In the genomic region with DNA sequence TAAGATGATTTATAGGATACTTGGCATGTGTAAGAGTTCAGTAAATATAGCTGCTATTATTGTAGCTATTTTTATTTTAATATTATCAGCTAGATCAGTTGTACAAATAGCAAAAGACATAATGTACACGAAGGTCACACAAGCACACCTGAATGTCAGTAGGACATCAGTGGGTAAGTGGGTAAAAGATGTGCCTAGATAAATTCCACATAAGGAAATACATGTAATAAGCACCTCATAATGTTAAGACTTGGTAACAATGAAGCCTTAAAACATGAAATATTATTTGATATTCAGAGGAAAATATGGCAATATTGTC, we compare ENCODE assay signal across 18 cellular contexts. TPM values are rescaled to one million over a fixed set of nuclear protein-coding genes. Genes with fewer than 3 reads are reported as not detected.
A peak's percentile ranks its signal among the peaks of the same experiment; 100 is the strongest.
DNase-seq lines count a peak whose midpoint lies in the region; ATAC-seq and TF ChIP-seq lines count a peak whose summit lies in the region.
"Had no signal": no experiment of that assay in that cellular context is flagged by ENCODE, and none has a peak within 500 bp of the region (broad histone marks: within the 10 kb centered on the region; RNA-seq: fewer than 3 reads in every experiment).

No MANE protein-coding gene starts in this region.

- H3K36me3 Mint-ChIP-seq in immature natural killer cell = peaks cover 12 to 16% (median 15%) of the 10 kb centered on the region in 3 donors

- DNase-seq in GM10266 (ENCODE audit: extremely low spot score) (no peak), NCI-H146 treated with DMSO at 0.1 percent for 48 hours (lab: John Stamatoyannopoulos, UW; ENCODE audit: unreplicated experiment) (peak; percentile 38), epithelial cell of prostate (ENCODE audit: low read depth, low spot score) (no peak), sigmoid colon (no peak), NCI-H2196 (lab: John Stamatoyannopoulos, UW; ENCODE audit: unreplicated experiment) (no peak), NOMO-1 treated with DMSO at 0.1 percent for 48 hours (lab: John Stamatoyannopoulos, UW; ENCODE audit: unreplicated experiment) (no peak), immature natural killer cell (no peak)
- DNase-seq: brain microvascular endothelial cell, cortex of kidney, NCI-H187 treated with DMSO at 0.1 percent for 48 hours, NCI-H446 treated with DMSO at 0.1 percent for 48 hours had no signal

- peaks cover 18 to 20% (median 19%) of the 10 kb centered on the region in 3 donors for H3K27me3 Mint-ChIP-seq in immature natural killer cell (ENCODE audit: low read depth in 3 of 3)
- H3K27me3 Mint-ChIP-seq: activated naive CD8-positive, alpha-beta T cell treated with anti-CD3 and anti-CD28 coated beads, Interleukin-2, amount 10 ng/mL, durations not matched to agents 7 days and 5 days had no signal

- intact Hi-C loops in sigmoid colon (cut with DNase I) = loop anchor here (2.0 to 5.0 kb wide), 2 partner anchors 38 to 71 kb away; no protein-coding TSS in a partner anchor

- 61 to 78% methylated on average over 1 of the region's 1 CpG for WGBS in sigmoid colon, 2 donors

- TF ChIP-seq POLR2A in sigmoid colon (IDR thresholded peaks at IDR 0.05) = no peak

- no peak overlapping the region for H3K27ac Mint-ChIP-seq in immature natural killer cell
- H3K27ac Mint-ChIP-seq: activated naive CD8-positive, alpha-beta T cell treated with anti-CD3 and anti-CD28 coated beads, Interleukin-2, amount 10 ng/mL, durations not matched to agents 7 days and 5 days had no signal

- no peak for ATAC-seq in GM21526 (IDR thresholded peaks at IDR 0.05; ENCODE audit: low FRiP score, unreplicated experiment)

- no peaks in the 10 kb centered on the region for H3K9me3 Mint-ChIP-seq in immature natural killer cell
- H3K9me3 Mint-ChIP-seq: activated naive CD8-positive, alpha-beta T cell treated with anti-CD3 and anti-CD28 coated beads, Interleukin-2, amount 10 ng/mL, durations not matched to agents 7 days and 5 days; activated T-helper 1 cell treated with anti-CD3 and anti-CD28 coated beads, Interleukin-12 subunit alpha, Interleukin-12 subunit beta, Interleukin-2, Interleukin-4 antibody, amounts not matched to agents 30 ng/mL and 10 ng/mL and 1 ng/mL, durations not matched to agents 14 hours and 24 hours and 36 hours had no signal

- H3K4me3 ChIP-seq in sigmoid colon = no peak overlapping the region
- H3K4me3 ChIP-seq: BLaER1, pancreas, SJSA1, suprapubic skin had no signal

- no peak for TF ChIP-seq EP300 in sigmoid colon (IDR thresholded peaks at IDR 0.05)

- H3K27ac ChIP-seq in epithelial cell of prostate (peak overlapping the region; percentile 21), sigmoid colon (peak overlapping the region in 3 of 4 donors; percentile 10 to 59 (median 30))
- H3K27ac ChIP-seq: BLaER1, SJSA1 had no signal

- no peaks in the 10 kb centered on the region for H3K9me3 ChIP-seq in sigmoid colon
- H3K9me3 ChIP-seq: BLaER1, pancreas, SJSA1, suprapubic skin had no signal

- no peak overlapping the region for H3K4me3 Mint-ChIP-seq in immature natural killer cell
- H3K4me3 Mint-ChIP-seq: activated naive CD8-positive, alpha-beta T cell treated with anti-CD3 and anti-CD28 coated beads, Interleukin-2, amount 10 ng/mL, durations not matched to agents 7 days and 5 days; activated T-helper 1 cell treated with anti-CD3 and anti-CD28 coated beads, Interleukin-12 subunit alpha, Interleukin-12 subunit beta, Interleukin-2, Interleukin-4 antibody, amounts not matched to agents 30 ng/mL and 10 ng/mL and 1 ng/mL, durations not matched to agents 14 hours and 24 hours and 36 hours had no signal

- peaks cover 5 to 11% of the 10 kb centered on the region in 2 donors for H3K4me1 Mint-ChIP-seq in immature natural killer cell

- peaks cover 0 to 60% (median 5%) of the 10 kb centered on the region in 4 donors for H3K36me3 ChIP-seq in sigmoid colon

- TF ChIP-seq CTCF in GM10266 (IDR thresholded peaks at IDR 0.05; ENCODE audit: control insufficient read depth, insufficient read depth, low read depth, missing control alignments) (peak; percentile 9), sigmoid colon (IDR thresholded peaks at IDR 0.05) (no peak)

- peaks cover 0 to 46% (median 21%) of the 10 kb centered on the region in 4 donors for H3K4me1 ChIP-seq in sigmoid colon
- H3K4me1 ChIP-seq: SJSA1 had no signal

- no peaks in the 10 kb centered on the region for H3K27me3 ChIP-seq in sigmoid colon
- H3K27me3 ChIP-seq: BLaER1, brain microvascular endothelial cell, pancreas, SJSA1, suprapubic skin had no signal

RNA-seq across cellular contexts. Expression of gene ABHD2, which starts 41.5 kb away (rescaled TPM):
- 10 to 100 TPM; 32.9 to 81.5 (median 49.0) TPM for total RNA-seq in sigmoid colon
- 10 to 100 TPM in 1 of 3 donors, 1 to 10 TPM in 2; 1.8 to 27.7 (median 4.2) TPM for polyA plus RNA-seq in sigmoid colon
- 10 to 100 TPM; 26.9 to 70.6 (median 33.1) TPM for polyA plus RNA-seq in immature natural killer cell
